Comparison of ENCODE assay signal across 1 cellular context in genomic region chr3:44321335-44321734, GRCh38.
A peak's percentile ranks its signal among the peaks of the same experiment; 100 is the strongest.
TF ChIP-seq lines count a peak whose summit lies in the region.

No MANE protein-coding gene starts in this region.

TF ChIP-seq in HepG2, 621 proteins besides CTCF, POLR2A, EP300 and RAD21 (continued from another document and continues in another):
- TF ChIP-seq ZNF34 (CRISPR knock-in tag; IDR thresholded peaks at IDR 0.05; ENCODE audit: borderline replicate concordance) = no peak
- TF ChIP-seq CHD2 (IDR thresholded peaks at IDR 0.05; ENCODE audit: low read depth, low read length) = no peak
- TF ChIP-seq ZNF782 (CRISPR knock-in tag; IDR thresholded peaks at IDR 0.05; ENCODE audit: borderline replicate concordance) = no peak
- TF ChIP-seq BORCS8-MEF2B (CRISPR knock-in tag; IDR thresholded peaks at IDR 0.05) = no peak
- no peak for TF ChIP-seq ZNF10 (CRISPR knock-in tag; IDR thresholded peaks at IDR 0.05; ENCODE audit: borderline replicate concordance, low read depth)
- no peak for TF ChIP-seq ZNF768 (CRISPR knock-in tag; IDR thresholded peaks at IDR 0.05)
- no peak for TF ChIP-seq BHLHE40 (IDR thresholded peaks at IDR 0.05; ENCODE audit: low read length)
- no peak for TF ChIP-seq ZNF253 (CRISPR knock-in tag; IDR thresholded peaks at IDR 0.05; ENCODE audit: borderline replicate concordance)
- no peak for TF ChIP-seq HNRNPL (IDR thresholded peaks at IDR 0.05; ENCODE audit: low read depth, low read length)
- TF ChIP-seq ZBTB49 (CRISPR knock-in tag; IDR thresholded peaks at IDR 0.05; ENCODE audit: borderline replicate concordance) = no peak
- TF ChIP-seq MNT (IDR thresholded peaks at IDR 0.05) = no peak
- no peak for TF ChIP-seq DBP (CRISPR knock-in tag; IDR thresholded peaks at IDR 0.05; ENCODE audit: not compliant biosample characterization)
- no peak for TF ChIP-seq YY1 (IDR thresholded peaks at IDR 0.05; ENCODE audit: insufficient read depth, insufficient replicate concordance, low read depth, low read length)
- TF ChIP-seq ZFP36L1 (CRISPR knock-in tag; IDR thresholded peaks at IDR 0.05) = peak; percentile 62; the same call in 1 of the 2 replicates
- TF ChIP-seq ZNF598 (CRISPR knock-in tag; IDR thresholded peaks at IDR 0.05; ENCODE audit: borderline replicate concordance) = no peak
- peak; percentile 60; the same call in 1 of the 2 replicates for TF ChIP-seq SIX1 (CRISPR knock-in tag; IDR thresholded peaks at IDR 0.05; ENCODE audit: borderline replicate concordance)
- TF ChIP-seq PCBP2 (optimal IDR thresholded peaks at IDR 0.05; ENCODE audit: low read depth, low read length, poor library complexity, severe bottlenecking) = no peak
- no peak for TF ChIP-seq BRD4 (CRISPR knock-in tag; IDR thresholded peaks at IDR 0.05)
- 0 out of 2 replicates have a peak, but pooled peaks have one; percentile 41 for TF ChIP-seq DMAP1 (CRISPR knock-in tag; IDR thresholded peaks at IDR 0.05)
- TF ChIP-seq FOXC1 (CRISPR knock-in tag; IDR thresholded peaks at IDR 0.05; ENCODE audit: borderline replicate concordance) = no peak
- no peak for TF ChIP-seq ZNF563 (CRISPR knock-in tag; IDR thresholded peaks at IDR 0.05)
- no peak for TF ChIP-seq TGIF2 (CRISPR knock-in tag; IDR thresholded peaks at IDR 0.05)
- TF ChIP-seq KLF6 (CRISPR knock-in tag; IDR thresholded peaks at IDR 0.05) = no peak
- TF ChIP-seq ZNF367 (CRISPR knock-in tag; IDR thresholded peaks at IDR 0.05; ENCODE audit: borderline replicate concordance) = no peak
- no peak for TF ChIP-seq ZNF737 (CRISPR knock-in tag; IDR thresholded peaks at IDR 0.05; ENCODE audit: borderline replicate concordance)
- TF ChIP-seq ZNF710 (CRISPR knock-in tag; IDR thresholded peaks at IDR 0.05; ENCODE audit: borderline replicate concordance) = peak; percentile 69; the same call in 1 of the 2 replicates
- no peak for TF ChIP-seq TAF1 (CRISPR knock-in tag; IDR thresholded peaks at IDR 0.05)
- no peak for TF ChIP-seq KDM2A (CRISPR knock-in tag; IDR thresholded peaks at IDR 0.05; ENCODE audit: borderline replicate concordance, low read depth)
- TF ChIP-seq HNF1A (IDR thresholded peaks at IDR 0.05; ENCODE audit: low read depth) = peak; percentile 53
- peak; percentile 55; the same call in 1 of the 2 replicates for TF ChIP-seq HNF1A (CRISPR knock-in tag; IDR thresholded peaks at IDR 0.05; ENCODE audit: borderline replicate concordance)
- no peak for TF ChIP-seq ZNF354B (CRISPR knock-in tag; IDR thresholded peaks at IDR 0.05)
- no peak for TF ChIP-seq ZFP36L2 (CRISPR knock-in tag; IDR thresholded peaks at IDR 0.05)
- TF ChIP-seq GZF1 (CRISPR knock-in tag; IDR thresholded peaks at IDR 0.05) = no peak
- TF ChIP-seq NAIF1 (CRISPR knock-in tag; IDR thresholded peaks at IDR 0.05; ENCODE audit: borderline replicate concordance) = no peak
- TF ChIP-seq PHF20 (CRISPR knock-in tag; IDR thresholded peaks at IDR 0.05) = no peak
- no peak for TF ChIP-seq ZSCAN30 (CRISPR knock-in tag; IDR thresholded peaks at IDR 0.05)
- TF ChIP-seq HNF1B (CRISPR knock-in tag; IDR thresholded peaks at IDR 0.05) = peak; percentile 32; the same call in 1 of the 2 replicates
- TF ChIP-seq ZNF672 (CRISPR knock-in tag; IDR thresholded peaks at IDR 0.05) = no peak
- no peak for TF ChIP-seq ZNF44 (CRISPR knock-in tag; IDR thresholded peaks at IDR 0.05)
- no peak for TF ChIP-seq SMYD3 (CRISPR knock-in tag; IDR thresholded peaks at IDR 0.05)
- no peak for TF ChIP-seq THYN1 (CRISPR knock-in tag; IDR thresholded peaks at IDR 0.05; ENCODE audit: borderline replicate concordance, low read depth)
- no peak for TF ChIP-seq PAWR (CRISPR knock-in tag; IDR thresholded peaks at IDR 0.05; ENCODE audit: borderline replicate concordance)
- no peak for TF ChIP-seq SIN3A (IDR thresholded peaks at IDR 0.05; ENCODE audit: borderline replicate concordance, low read depth, low read length)
- no peak for TF ChIP-seq ZKSCAN5 (CRISPR knock-in tag; IDR thresholded peaks at IDR 0.05)
- 0 out of 2 replicates have a peak, but pooled peaks have one; percentile 46 for TF ChIP-seq ZSCAN9 (CRISPR knock-in tag; IDR thresholded peaks at IDR 0.05; ENCODE audit: borderline replicate concordance)
- no peak for TF ChIP-seq ZNF496 (CRISPR knock-in tag; IDR thresholded peaks at IDR 0.05; ENCODE audit: insufficient replicate concordance)
- no peak for TF ChIP-seq ZNF512B (CRISPR knock-in tag; IDR thresholded peaks at IDR 0.05; ENCODE audit: borderline replicate concordance)
- no peak for TF ChIP-seq ZNF3 (CRISPR knock-in tag; IDR thresholded peaks at IDR 0.05)
- TF ChIP-seq CEBPZ (IDR thresholded peaks at IDR 0.05; ENCODE audit: low read length) = no peak
